ENCODE assay signal across 38 cellular contexts in the genomic region with DNA sequence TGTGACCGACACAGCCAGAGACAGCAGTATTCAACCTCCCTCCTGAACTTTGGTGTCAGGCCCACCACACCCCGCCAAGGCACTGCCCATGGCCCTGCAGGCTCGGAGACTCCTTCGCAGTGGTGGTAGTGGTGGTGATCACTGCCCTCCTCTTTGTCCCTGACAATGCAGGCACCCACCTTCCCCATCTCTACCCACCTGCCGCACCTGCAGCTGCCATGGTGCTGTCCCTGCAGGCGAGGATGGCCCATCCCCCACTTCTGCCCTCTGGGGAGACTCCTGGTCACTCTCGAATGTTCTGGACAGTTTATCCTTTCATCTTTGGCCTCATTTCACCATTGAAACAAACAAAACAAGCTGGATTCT. TPM values are rescaled to one million over a fixed set of nuclear protein-coding genes. Genes with fewer than 3 reads are reported as not detected.
"Had no signal": no experiment of that assay in that cellular context is flagged by ENCODE, and none has a peak within 500 bp of the region (broad histone marks: within the 10 kb centered on the region; RNA-seq: fewer than 3 reads in every experiment).

No MANE protein-coding gene starts in this region.

- ATAC-seq: activated CD8-positive, alpha-beta T cell treated with anti-CD3 and anti-CD28 coated beads for 36 hours; activated naive CD4-positive, alpha-beta T cell treated with anti-CD3 and anti-CD28 coated beads, Interleukin-2, amount 50 U/mL, for 72 hours; activated T-cell treated with anti-CD3 and anti-CD28 coated beads, Interleukin-2, amount 50 U/mL, for 72 hours; effector memory CD8-positive, alpha-beta T cell; gastroesophageal sphincter; heart right ventricle; T-helper 17 cell had no signal

- DNase-seq: activated B cell treated with CpG ODN at 0.5 μM for 24 hours; activated CD4-positive, alpha-beta T cell treated with anti-CD3 and anti-CD28 coated beads for 48 hours; activated CD4-positive, alpha-beta T cell treated with anti-CD3 and anti-CD28 coated beads, Interleukin-2, amount 50 U/mL, for 1 hour; activated CD4-positive, alpha-beta T cell treated with anti-CD3 and anti-CD28 coated beads, Interleukin-2, amount 50 U/mL, for 48 hours; activated CD8-positive, alpha-beta memory T cell treated with anti-CD3 and anti-CD28 coated beads, Interleukin-2, amount 50 U/mL, for 48 hours; activated CD8-positive, alpha-beta T cell treated with anti-CD3 and anti-CD28 coated beads for 36 hours; activated gamma-delta T cell; activated naive CD4-positive, alpha-beta T cell; activated naive CD4-positive, alpha-beta T cell treated with anti-CD3 and anti-CD28 coated beads, Interleukin-2, amount 10 ng/mL, durations not matched to agents 7 days and 5 days; activated naive CD8-positive, alpha-beta T cell treated with anti-CD3 and anti-CD28 coated beads, Interleukin-2, amount 10 ng/mL, durations not matched to agents 7 days and 5 days; activated T-cell treated with anti-CD3 and anti-CD28 coated beads for 4 hours; activated T-cell treated with anti-CD3 and anti-CD28 coated beads, Interleukin-2, amount 50 U/mL, for 24 hours; activated T-cell treated with anti-CD3 and anti-CD28 coated beads, Interleukin-2, amount 50 U/mL, for 72 hours; central memory CD4-positive, alpha-beta T cell; cerebellar nuclear complex; cortex of kidney; dermis blood vessel endothelial cell; effector CD4-positive, alpha-beta T cell; effector memory CD8-positive, alpha-beta T cell; esophagus squamous epithelium; foreskin melanocyte; heart right ventricle; T-helper 1 cell; T-helper 17 cell; T1000; WERI-Rb-1 had no signal

- H3K27ac ChIP-seq: ascending aorta, breast epithelium, cardiac muscle cell, epithelial cell of prostate, esophagus squamous epithelium, gastroesophageal sphincter, heart right ventricle, WERI-Rb-1 had no signal

- H3K4me1 ChIP-seq: ascending aorta, breast epithelium had no signal

- H3K27ac Mint-ChIP-seq: activated B cell treated with CpG ODN at 0.5 μM for 24 hours; activated CD8-positive, alpha-beta T cell treated with anti-CD3 and anti-CD28 coated beads for 36 hours; activated naive CD4-positive, alpha-beta T cell treated with anti-CD3 and anti-CD28 coated beads, Interleukin-2, amount 10 ng/mL, durations not matched to agents 7 days and 5 days; activated naive CD4-positive, alpha-beta T cell treated with anti-CD3 and anti-CD28 coated beads, Interleukin-2, amount 50 U/mL, for 72 hours; activated naive CD8-positive, alpha-beta T cell treated with anti-CD3 and anti-CD28 coated beads, Interleukin-2, amount 10 ng/mL, durations not matched to agents 7 days and 5 days; activated T-cell treated with anti-CD3 and anti-CD28 coated beads, Interleukin-2, amount 50 U/mL, for 24 hours; activated T-cell treated with anti-CD3 and anti-CD28 coated beads, Interleukin-2, amount 50 U/mL, for 72 hours; brain; T-helper 17 cell had no signal

- H3K9me3 ChIP-seq: ascending aorta, breast epithelium, esophagus squamous epithelium, gastroesophageal sphincter, heart right ventricle had no signal

- H3K9me3 Mint-ChIP-seq: activated B cell treated with CpG ODN at 0.5 μM for 24 hours; activated CD8-positive, alpha-beta T cell treated with anti-CD3 and anti-CD28 coated beads for 36 hours; activated naive CD4-positive, alpha-beta T cell treated with anti-CD3 and anti-CD28 coated beads, Interleukin-2, amount 10 ng/mL, durations not matched to agents 7 days and 5 days; activated naive CD4-positive, alpha-beta T cell treated with anti-CD3 and anti-CD28 coated beads, Interleukin-2, amount 50 U/mL, for 72 hours; activated naive CD8-positive, alpha-beta T cell treated with anti-CD3 and anti-CD28 coated beads, Interleukin-2, amount 10 ng/mL, durations not matched to agents 7 days and 5 days; activated T-cell treated with anti-CD3 and anti-CD28 coated beads, Interleukin-2, amount 50 U/mL, for 24 hours; effector memory CD8-positive, alpha-beta T cell had no signal

- H3K36me3 Mint-ChIP-seq: activated naive CD4-positive, alpha-beta T cell treated with anti-CD3 and anti-CD28 coated beads, Interleukin-2, amount 10 ng/mL, durations not matched to agents 7 days and 5 days; activated naive CD4-positive, alpha-beta T cell treated with anti-CD3 and anti-CD28 coated beads, Interleukin-2, amount 50 U/mL, for 72 hours; activated naive CD8-positive, alpha-beta T cell treated with anti-CD3 and anti-CD28 coated beads, Interleukin-2, amount 10 ng/mL, durations not matched to agents 7 days and 5 days; brain had no signal

- H3K4me1 Mint-ChIP-seq: activated B cell treated with CpG ODN at 0.5 μM for 24 hours had no signal

- H3K27me3 ChIP-seq: ascending aorta, breast epithelium, cardiac muscle cell, gastroesophageal sphincter had no signal

- H3K27me3 Mint-ChIP-seq: activated B cell treated with CpG ODN at 0.5 μM for 24 hours; activated CD8-positive, alpha-beta T cell treated with anti-CD3 and anti-CD28 coated beads for 36 hours; activated naive CD8-positive, alpha-beta T cell treated with anti-CD3 and anti-CD28 coated beads, Interleukin-2, amount 10 ng/mL, durations not matched to agents 7 days and 5 days had no signal

- H3K4me3 ChIP-seq: ascending aorta, breast epithelium, cardiac muscle cell, esophagus squamous epithelium, gastroesophageal sphincter, heart right ventricle had no signal

- H3K4me3 Mint-ChIP-seq: activated B cell treated with CpG ODN at 0.5 μM for 24 hours; activated CD8-positive, alpha-beta T cell treated with anti-CD3 and anti-CD28 coated beads for 36 hours; activated naive CD4-positive, alpha-beta T cell treated with anti-CD3 and anti-CD28 coated beads, Interleukin-2, amount 10 ng/mL, durations not matched to agents 7 days and 5 days; activated naive CD8-positive, alpha-beta T cell treated with anti-CD3 and anti-CD28 coated beads, Interleukin-2, amount 10 ng/mL, durations not matched to agents 7 days and 5 days; activated T-cell treated with anti-CD3 and anti-CD28 coated beads, Interleukin-2, amount 50 U/mL, for 24 hours; activated T-cell treated with anti-CD3 and anti-CD28 coated beads, Interleukin-2, amount 50 U/mL, for 72 hours; brain; effector memory CD8-positive, alpha-beta T cell; T-helper 17 cell; T-helper 2 cell treated with Interferon-gamma antibody and Interleukin-4, amounts not matched to agents 5 μg/mL and 100 μg/mL, for 36 hours had no signal

- H3K36me3 ChIP-seq: ascending aorta, breast epithelium, cardiac muscle cell, esophagus squamous epithelium, gastroesophageal sphincter, heart right ventricle, WERI-Rb-1 had no signal

RNA-seq across cellular contexts. Expression of a gene that starts 4.4 kb away (rescaled TPM):
- total RNA-seq: activated B cell treated with CpG ODN at 0.5 μM for 24 hours; activated naive CD4-positive, alpha-beta T cell treated with anti-CD3 and anti-CD28 coated beads, Interleukin-2, amount 50 U/mL, for 72 hours; ascending aorta; breast epithelium; cardiac muscle cell; dermis blood vessel endothelial cell; esophagus squamous epithelium; fibroblast of lung; fibroblast of villous mesenchyme; gastroesophageal sphincter; glomerular endothelial cell; heart right ventricle; T-helper 17 cell had no signal
- polyA plus RNA-seq: cardiac muscle cell, esophagus, fibroblast of lung, heart right ventricle had no signal

RNA-seq across cellular contexts. Expression of a gene that starts 11.5 kb away (rescaled TPM):
- total RNA-seq: ascending aorta, cardiac muscle cell, dermis blood vessel endothelial cell, esophagus squamous epithelium, fibroblast of lung, fibroblast of villous mesenchyme, gastroesophageal sphincter, glomerular endothelial cell had no signal
- polyA plus RNA-seq: cardiac muscle cell, esophagus, fibroblast of lung had no signal
